In the genomic region with DNA sequence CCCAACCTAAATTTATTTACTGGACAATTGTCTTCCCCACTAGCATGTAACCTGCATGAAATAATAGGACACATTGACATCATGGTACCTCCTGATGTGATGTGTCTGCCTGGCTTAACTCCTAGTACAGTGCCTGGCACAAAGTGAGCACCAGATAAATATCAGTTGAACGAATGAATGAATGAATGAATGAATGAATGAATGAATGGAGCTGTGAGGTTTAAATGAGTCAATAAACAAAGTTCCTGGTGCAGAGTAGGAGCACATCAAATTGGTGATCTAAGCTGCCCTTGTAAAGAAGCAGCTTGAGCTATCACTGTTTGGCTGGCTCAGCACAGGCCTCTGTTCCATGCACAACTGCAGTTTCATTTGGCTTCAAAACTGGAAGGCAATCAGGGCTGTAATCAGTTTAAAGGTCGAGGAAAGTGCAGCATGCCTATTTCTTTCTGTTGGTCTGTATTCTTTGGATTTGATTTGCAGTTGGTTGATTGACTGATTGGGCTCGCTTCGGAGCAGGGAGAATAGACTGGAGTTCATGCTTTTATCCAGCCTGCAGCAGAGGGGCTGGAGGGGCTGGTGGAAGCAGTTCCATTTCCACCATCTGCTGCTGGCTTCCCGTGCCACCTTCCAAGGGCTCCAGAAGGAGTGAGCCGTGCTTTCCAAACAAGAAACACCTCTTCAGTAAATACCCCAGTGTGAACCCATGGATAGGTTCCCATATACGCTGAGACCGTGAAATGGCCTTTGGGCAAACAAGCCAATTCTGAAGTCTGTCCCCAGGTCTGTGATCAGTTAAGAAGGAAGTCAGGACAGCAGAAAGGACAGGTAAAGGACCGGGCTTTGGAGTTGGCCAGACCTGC, we compare ENCODE assay signal across 17 cellular contexts. TPM values are rescaled to one million over a fixed set of nuclear protein-coding genes. Genes with fewer than 3 reads are reported as not detected.
DNase-seq lines count a peak whose midpoint lies in the region; ATAC-seq, FAIRE-seq and TF ChIP-seq lines count a peak whose summit lies in the region.
"Had no signal": no experiment of that assay in that cellular context is flagged by ENCODE, and none has a peak within 500 bp of the region (broad histone marks: within the 10 kb centered on the region; RNA-seq: fewer than 3 reads in every experiment).

No MANE protein-coding gene starts in this region.

- H3K9ac ChIP-seq in kidney (ENCODE audit: low read length in 2 of 2), result no peak overlapping the region
- H3K9ac ChIP-seq: BLaER1 treated with 17β-estradiol and CSF1 and Interleukin-3, amounts not matched to agents 10 nM and 100 nM had no signal

- no peaks in the 10 kb centered on the region for H3K9me3 Mint-ChIP-seq in nephron progenitor cell
- peaks cover 0 to 2% (median 0%) of the 10 kb centered on the region in 7 donors for H3K9me3 Mint-ChIP-seq in CD14-positive monocyte
- H3K9me3 Mint-ChIP-seq in activated T-helper 17 cell treated with anti-CD3 and anti-CD28 coated beads, Interleukin-2, amount 50 U/mL, for 72 hours, result no peaks in the 10 kb centered on the region

- H3K27ac ChIP-seq in kidney (ENCODE audit: low read depth in 2 of 2, low read length in 2 of 2), result peak overlapping the region; percentile 63 to 67
- H3K27ac ChIP-seq: BLaER1 treated with 17β-estradiol and CSF1 and Interleukin-3, amounts not matched to agents 10 nM and 100 nM had no signal

- H3K9me3 ChIP-seq in kidney (ENCODE audit: control insufficient read depth in 1 of 2, low read length in 2 of 2), result no peaks in the 10 kb centered on the region
- H3K9me3 ChIP-seq: BLaER1 treated with 17β-estradiol and CSF1 and Interleukin-3, amounts not matched to agents 10 nM and 100 nM; HAP-1 had no signal

- H3K4me3 Mint-ChIP-seq in nephron progenitor cell (no peak overlapping the region), CD14-positive monocyte (no peak overlapping the region)
- H3K4me3 Mint-ChIP-seq in activated T-helper 17 cell treated with anti-CD3 and anti-CD28 coated beads, Interleukin-2, amount 50 U/mL, for 72 hours, result no peak overlapping the region

- intact Hi-C loops in kidney (cut with DNase I) (no loop called here), CD14-positive monocyte (cut with micrococcal nuclease) (no loop called here)

- H3K4me3 ChIP-seq in kidney (ENCODE audit: low read length in 2 of 2), result no peak overlapping the region
- H3K4me3 ChIP-seq: BLaER1 treated with 17β-estradiol and CSF1 and Interleukin-3, amounts not matched to agents 10 nM and 100 nM; HAP-1 had no signal

- H3K27me3 Mint-ChIP-seq in nephron progenitor cell (ENCODE audit: low read depth, poor library complexity) (no peaks in the 10 kb centered on the region), CD14-positive monocyte (ENCODE audit: low read depth in 3 of 3) (peaks cover 0 to 2% (median 2%) of the 10 kb centered on the region in 3 donors)
- H3K27me3 Mint-ChIP-seq in activated T-helper 17 cell treated with anti-CD3 and anti-CD28 coated beads, Interleukin-2, amount 50 U/mL, for 72 hours, result no peaks in the 10 kb centered on the region

- no peak for ATAC-seq in activated T-helper 17 cell treated with anti-CD3 and anti-CD28 coated beads, Interleukin-2, amount 50 U/mL, for 72 hours (replicated peaks)
- no peak for ATAC-seq in HG02588 (IDR thresholded peaks at IDR 0.05; ENCODE audit: unreplicated experiment)

- no peak for TF ChIP-seq CTCF in kidney (IDR thresholded peaks at IDR 0.05; ENCODE audit: borderline replicate concordance, extremely low read depth, insufficient read depth)
- no peak for TF ChIP-seq CTCF in nephron progenitor cell (IDR thresholded peaks at IDR 0.05)
- TF ChIP-seq CTCF in CD14-positive monocyte (IDR thresholded peaks at IDR 0.05), result no peak

- peaks cover 0 to 2% of the 10 kb centered on the region in 2 donors for H3K36me3 ChIP-seq in kidney (ENCODE audit: control insufficient read depth in 1 of 2, insufficient read depth in 2 of 2, low read length in 2 of 2)
- H3K36me3 ChIP-seq: BLaER1 treated with 17β-estradiol and CSF1 and Interleukin-3, amounts not matched to agents 10 nM and 100 nM; HAP-1 had no signal

- FAIRE-seq in kidney (lab: Jason Lieb, UNC), result no peak
- FAIRE-seq: GM18507, HTR-8/SVneo had no signal

- peaks cover 0 to 5% of the 10 kb centered on the region in 2 donors for H3K4me1 ChIP-seq in kidney (ENCODE audit: control insufficient read depth in 1 of 2, insufficient read depth in 1 of 2, low read depth in 1 of 2, low read length in 2 of 2)
- H3K4me1 ChIP-seq: BLaER1 treated with 17β-estradiol and CSF1 and Interleukin-3, amounts not matched to agents 10 nM and 100 nM had no signal

- DNase-seq in NCI-H2171 treated with DMSO at 0.1 percent for 48 hours (lab: John Stamatoyannopoulos, UW) (peak; percentile 22), NCI-H2171 (lab: John Stamatoyannopoulos, UW) (no peak), kidney (no peak), nephron progenitor cell (no peak), superior temporal gyrus (ENCODE audit: extremely low spot score) (peak; percentile 7), CD14-positive monocyte (ENCODE audit: low spot score) (no peak)
- DNase-seq: 8988T, NCI-H1436, NCI-H2029 treated with DMSO at 0.1 percent for 48 hours, NCI-H2227 treated with DMSO at 0.1 percent for 48 hours, NCI-H526 treated with DMSO at 0.1 percent for 48 hours had no signal

- H3K4me1 Mint-ChIP-seq in nephron progenitor cell (peaks cover 24% of the 10 kb centered on the region), CD14-positive monocyte (peaks cover 4% of the 10 kb centered on the region)
- H3K4me1 Mint-ChIP-seq in activated T-helper 17 cell treated with anti-CD3 and anti-CD28 coated beads, Interleukin-2, amount 50 U/mL, for 72 hours, result no peaks in the 10 kb centered on the region

- H3K36me3 Mint-ChIP-seq in nephron progenitor cell (ENCODE audit: low read depth), result peaks cover 12% of the 10 kb centered on the region
- no peaks in the 10 kb centered on the region for H3K36me3 Mint-ChIP-seq in CD14-positive monocyte
- H3K36me3 Mint-ChIP-seq in activated T-helper 17 cell treated with anti-CD3 and anti-CD28 coated beads, Interleukin-2, amount 50 U/mL, for 72 hours (ENCODE audit: low read depth), result no peaks in the 10 kb centered on the region

- peak overlapping the region; percentile 62 for H3K27ac Mint-ChIP-seq in nephron progenitor cell
- H3K27ac Mint-ChIP-seq in CD14-positive monocyte, result no peak overlapping the region
- no peak overlapping the region for H3K27ac Mint-ChIP-seq in activated T-helper 17 cell treated with anti-CD3 and anti-CD28 coated beads, Interleukin-2, amount 50 U/mL, for 72 hours

RNA-seq across cellular contexts. Expression of a gene that starts 54.6 kb away (rescaled TPM):
- 53.1 TPM for total RNA-seq in kidney
- 66.3 TPM for polyA plus RNA-seq in kidney (ENCODE audit: insufficient read depth, low read depth, low replicate concordance)
- under 1 TPM in 1 of 2 donors, not detected in 1; 0.06 TPM for polyA plus RNA-seq in CD14-positive monocyte
- not detected for total RNA-seq in activated T-helper 17 cell treated with anti-CD3 and anti-CD28 coated beads, Interleukin-2, amount 50 U/mL, for 72 hours

Comparison
In these comparisons a context has a peak if more than half of its experiments do, and no peak if none do; other contexts are left out.
1. DNase-seq: peak in NCI-H2171 treated with DMSO at 0.1 percent for 48 hours (single experiment) and superior temporal gyrus (single experiment); none in NCI-H2171 (single experiment), kidney (single experiment), nephron progenitor cell (single experiment) and CD14-positive monocyte (single experiment).
2. RNA of a gene that starts 54.6 kb away (total RNA-seq): 53.1 TPM in kidney (single experiment); not detected in activated T-helper 17 cell treated with anti-CD3 and anti-CD28 coated beads, Interleukin-2, amount 50 U/mL, for 72 hours; every median in the first group is over 10 times any median in the second.